In the genomic region with DNA sequence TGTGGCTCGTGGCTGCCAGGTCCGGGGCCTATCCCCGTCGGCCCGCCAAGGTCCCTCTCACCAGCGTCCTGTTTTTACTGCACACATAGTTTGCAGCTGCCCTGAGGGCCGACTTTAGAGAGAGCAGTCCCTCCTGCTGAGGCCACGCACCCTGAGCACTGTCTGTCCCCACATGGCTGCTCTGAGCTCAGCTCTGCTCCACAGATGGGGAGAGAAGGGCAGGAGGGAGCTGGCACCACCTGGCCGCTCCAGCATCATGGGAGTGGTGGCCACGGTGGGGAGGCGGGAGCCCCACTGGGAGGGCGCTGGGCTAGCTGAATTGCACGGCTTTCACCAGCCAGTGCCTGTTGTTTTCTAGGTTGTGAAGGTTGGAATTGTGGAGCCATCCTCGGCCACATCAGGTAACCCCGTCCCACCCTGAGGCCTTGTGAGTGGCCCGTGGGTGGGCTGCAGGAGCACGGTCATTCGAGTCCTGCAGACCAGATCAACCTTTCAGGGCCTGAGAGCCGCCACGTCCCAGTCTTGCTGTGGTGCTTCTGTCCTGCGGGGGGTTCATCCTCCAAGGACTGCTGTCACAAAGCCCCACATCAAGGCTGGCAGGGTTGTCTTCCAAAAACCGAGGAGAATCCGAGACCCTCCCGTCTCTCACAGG, we compare ENCODE assay signal across 2 cellular contexts.
TF ChIP-seq lines count a peak whose summit lies in the region.

No MANE protein-coding gene starts in this region.

TF ChIP-seq in HepG2, 621 proteins besides CTCF, POLR2A, EP300 and RAD21:
- no peak for TF ChIP-seq ZNF530 (CRISPR knock-in tag; IDR thresholded peaks at IDR 0.05; ENCODE audit: low read depth)
- TF ChIP-seq AGO2 (optimal IDR thresholded peaks at IDR 0.05; ENCODE audit: low read depth, low read length), result peak; percentile 3

TF ChIP-seq in H1, 55 proteins besides CTCF, POLR2A, EP300 and RAD21:
- no peak for TF ChIP-seq YY1 (IDR thresholded peaks at IDR 0.05; ENCODE audit: low read depth, low read length)
